In the genomic region with DNA sequence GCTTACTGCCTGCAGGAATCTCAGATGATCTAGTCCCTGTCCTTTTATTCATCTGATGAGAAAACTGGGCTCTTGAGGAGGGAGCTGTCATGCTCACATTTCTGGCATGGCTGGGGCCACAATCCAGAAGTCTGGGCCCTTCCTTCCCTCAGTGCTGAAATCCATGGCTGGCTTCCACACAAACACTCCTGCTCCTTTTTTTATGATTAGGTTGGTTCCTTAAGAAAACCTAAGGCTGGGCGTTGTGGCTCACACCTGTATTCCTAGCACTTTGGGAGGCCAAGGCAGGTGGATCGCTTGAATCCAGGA, we compare ENCODE assay signal across 8 cellular contexts. TPM values are rescaled to one million over a fixed set of nuclear protein-coding genes. Genes with fewer than 3 reads are reported as not detected.
DNase-seq lines count a peak whose midpoint lies in the region; ATAC-seq, FAIRE-seq and TF ChIP-seq lines count a peak whose summit lies in the region.

No MANE protein-coding gene starts in this region.

- SMC1A ChIA-PET in GM12878 (lab: Charles Lee; ENCODE audit: uncharacterized antibody, unreplicated experiment) = interaction anchor here (0.9 to 1.6 kb wide), 3 partner anchors 11 to 47 kb away, joined by 3 to 5 read pairs (median 3); no protein-coding TSS in a partner anchor

- H3K27ac Mint-ChIP-seq in H9 = no peak overlapping the region

- H3K9me3 ChIP-seq in H9 (ENCODE audit: control insufficient read depth, low read depth, low read length) (no peaks in the 10 kb centered on the region), GM12878 (replicated peaks; ENCODE audit: control insufficient read depth, insufficient read depth, low read length) (no peaks in the 10 kb centered on the region), mesodermal cell (ENCODE audit: control insufficient read depth, low read length) (no peaks in the 10 kb centered on the region)

- BruUV-seq in GM12878 (replicated peaks; lab: Mats Ljungman, UMichigan) = no TSS peak

- no peak overlapping the region for H3K56ac ChIP-seq in H9 (ENCODE audit: insufficient read length, low read depth, low read length)

- no peak overlapping the region for H2BK15ac ChIP-seq in H9 (ENCODE audit: low read depth, low read length)

- intact Hi-C loops in GM12878 (cut with micrococcal nuclease; ENCODE audit: unreplicated experiment) = no loop called here

- H2BK12ac ChIP-seq in H9 (ENCODE audit: insufficient read length, low read depth, low read length) = no peak overlapping the region

- no peak overlapping the region for H4K8ac ChIP-seq in H9 (replicated peaks; ENCODE audit: insufficient read length, low read depth, low read length)

- H3K9me3 Mint-ChIP-seq in H9 = no peaks in the 10 kb centered on the region; a peak in 1 of 5 replicates

- H3K36me3 ChIP-seq in ACC112 (ENCODE audit: insufficient read depth, low read length) (no peaks in the 10 kb centered on the region), GM12878 (ENCODE audit: control insufficient read depth in 2 of 2, insufficient read depth in 2 of 2, low read length in 1 of 2) (no peaks in the 10 kb centered on the region), mesodermal cell (ENCODE audit: control insufficient read depth, insufficient read depth, low read length) (no peaks in the 10 kb centered on the region)

- H3K18ac ChIP-seq in H9 (ENCODE audit: insufficient read length, low read depth, low read length) = no peak overlapping the region

- H4K20me1 ChIP-seq in H9 (ENCODE audit: control insufficient read depth, insufficient read depth, insufficient read length) (no peaks in the 10 kb centered on the region), GM12878 (ENCODE audit: control insufficient read depth, insufficient read depth) (no peaks in the 10 kb centered on the region)

- H3K79me1 ChIP-seq in H9 (ENCODE audit: insufficient read depth, low read depth, low read length, poor library complexity, severe bottlenecking) = no peaks in the 10 kb centered on the region

- H2BK120ac ChIP-seq in H9 (ENCODE audit: low read depth, low read length, poor library complexity, severe bottlenecking) = no peak overlapping the region

- peak overlapping the region; percentile 79 for H3K4me3 ChIP-seq in ACC112 (ENCODE audit: low read depth, low read length)
- peak overlapping the region; percentile 85 for H3K4me3 ChIP-seq in GM12878
- H3K4me3 ChIP-seq in mesodermal cell (ENCODE audit: extremely low read depth, insufficient read depth, low read length, poor library complexity, severe bottlenecking) = peak overlapping the region; percentile 85

- peaks cover 14% of the 10 kb centered on the region for H3K27me3 Mint-ChIP-seq in H9 (ENCODE audit: low read depth)

- H3K23me2 ChIP-seq in H9 (ENCODE audit: insufficient read length, low read depth, low read length, poor library complexity, severe bottlenecking) = peaks cover 17% of the 10 kb centered on the region

- no peak overlapping the region for H3K4ac ChIP-seq in H9 (ENCODE audit: low read depth, low read length)

- peaks cover 36 to 40% of the 10 kb centered on the region in 2 experiments for H3K4me1 Mint-ChIP-seq in H9

- TF ChIP-seq RAD21 in GM12878 (IDR thresholded peaks at IDR 0.05; ENCODE audit: insufficient read depth, low read depth, low read length) = no peak

- H3T11ph ChIP-seq in H9 (ENCODE audit: low read length) = no peak overlapping the region

- H3K14ac ChIP-seq in H9 (ENCODE audit: insufficient read depth, low read length) = no peak overlapping the region

- whole genome bisulfite sequencing in H9 (ENCODE audit: extremely low coverage, insufficient read length, low lambda C conversion rate) = no CpG with 5 or more reads among the region's 2 CpGs
- 92% methylated on average over 2 of the region's 2 CpGs for WGBS in GM12878 (ENCODE audit: insufficient coverage, insufficient replicate concordance, low lambda C conversion rate, missing lambda C conversion rate)
- WGBS in mesodermal cell (ENCODE audit: insufficient coverage in 2 of 2), 2 experiments = 86 to 88% methylated on average over 1 to 2 of the region's 2 CpGs

- no peak overlapping the region for H2AK5ac ChIP-seq in H9 (ENCODE audit: insufficient read length, low read length)

- peak overlapping the region; percentile 88 for H3K4me2 ChIP-seq in H9 (ENCODE audit: insufficient read depth, insufficient read length, low read length)
- peak overlapping the region; percentile 84 for H3K4me2 ChIP-seq in GM12878 (ENCODE audit: control insufficient read depth, insufficient read depth)

- H3K4me3 Mint-ChIP-seq in H9 = peak overlapping the region; percentile 95 to 98

- POLR2A ChIA-PET in GM12878 (lab: Charles Lee) = interaction anchor here (1.0 kb wide), 1 partner anchor 29 kb away, joined by 4 read pairs; no protein-coding TSS in a partner anchor

- no peak for FAIRE-seq in GM12878 (lab: Jason Lieb, UNC)
- FAIRE-seq in D721Med (lab: Jason Lieb, UNC) = no peak

- ATAC-seq in GM12878 = no peak
- ATAC-seq in GM21723 (IDR thresholded peaks at IDR 0.05; ENCODE audit: unreplicated experiment) = no peak

- H2AFZ ChIP-seq in ACC112 (ENCODE audit: low read length, unreplicated experiment) = no peak overlapping the region
- H2AFZ ChIP-seq in H9 (ENCODE audit: low read length) = no peak overlapping the region
- no peak overlapping the region; the same call in 1 of the 2 replicates for H2AFZ ChIP-seq in GM12878 (ENCODE audit: control insufficient read depth, low read depth, low read length)

- H3K4me1 ChIP-seq in ACC112 (ENCODE audit: control insufficient read depth, insufficient read depth, low read length, unreplicated experiment) = peaks cover 18% of the 10 kb centered on the region
- peaks cover 7% of the 10 kb centered on the region; the same call in 1 of the 2 replicates for H3K4me1 ChIP-seq in H9 (ENCODE audit: insufficient read depth, low read length)
- H3K4me1 ChIP-seq in GM12878 (ENCODE audit: control insufficient read depth, insufficient read depth, low read length) = peaks cover 10% of the 10 kb centered on the region
- H3K4me1 ChIP-seq in mesodermal cell (ENCODE audit: control insufficient read depth, insufficient read depth, low read length, poor library complexity, severe bottlenecking) = peaks cover 11% of the 10 kb centered on the region

- DNase-seq in H9 (no peak), GM12878 (ENCODE audit: low read depth, low spot score) (no peak), DMS79 (lab: John Stamatoyannopoulos, UW) (no peak), dermis blood vessel endothelial cell (no peak), D721Med (ENCODE audit: insufficient read length, low spot score) (no peak)

- no peak overlapping the region for H3K9ac ChIP-seq in H9 (ENCODE audit: extremely low read depth, insufficient read length, low read length)
- no peak overlapping the region; the same call in 1 of the 2 replicates for H3K9ac ChIP-seq in GM12878 (ENCODE audit: control insufficient read depth, insufficient read depth, low read length)

- no peak overlapping the region for H4K5ac ChIP-seq in H9 (ENCODE audit: insufficient read length, low read depth, low read length)

- CTCF ChIA-PET in GM12878 (lab: Yijun Ruan, JAX) = interaction anchor here (0.7 to 3.5 kb wide), 5 partner anchors 25 to 55 kb away, joined by 3 to 15 read pairs (median 4); no protein-coding TSS in a partner anchor

- TF ChIP-seq CTCF in H9 (conservative IDR thresholded peaks at IDR 0.05) = no peak
- TF ChIP-seq CTCF in GM12878 (IDR thresholded peaks at IDR 0.05 in 2 of 3, conservative IDR thresholded peaks at IDR 0.05 in 1 of 3; ENCODE audit: control insufficient read depth in 2 of 3, extremely low read depth in 1 of 3, insufficient read depth in 1 of 3, low read depth in 3 of 3, low read length in 3 of 3) = no peak
- TF ChIP-seq CTCF in D721Med (IDR thresholded peaks at IDR 0.05; ENCODE audit: insufficient read depth, missing control alignments) = no peak

- no peak for TF ChIP-seq EP300 in GM12878 (IDR thresholded peaks at IDR 0.05; ENCODE audit: borderline replicate concordance in 1 of 2, control insufficient read depth in 1 of 2, low read depth in 2 of 2, low read length in 2 of 2)

- no peak overlapping the region for H4K91ac ChIP-seq in H9 (ENCODE audit: insufficient read length, low read depth, low read length)

- H2BK20ac ChIP-seq in H9 (ENCODE audit: low read depth, low read length, poor library complexity, severe bottlenecking) = no peak overlapping the region

- H3K36me3 Mint-ChIP-seq in H9 (ENCODE audit: insufficient read depth in 1 of 3, low read depth in 3 of 3) = peaks cover 3 to 18% (median 4%) of the 10 kb centered on the region in 3 experiments; a peak in 6 of 7 replicates

- no peaks in the 10 kb centered on the region for H3K27me3 ChIP-seq in ACC112 (ENCODE audit: insufficient read depth, low read length)
- H3K27me3 ChIP-seq in H9 (ENCODE audit: insufficient read depth, low read length) = peaks cover 3% of the 10 kb centered on the region; the same call in 1 of the 2 replicates
- peaks cover 0 to 2% of the 10 kb centered on the region in 2 experiments; a peak in 1 of 4 replicates for H3K27me3 ChIP-seq in GM12878 (replicated peaks in 1 of 2; ENCODE audit: control insufficient read depth in 2 of 2, insufficient read depth in 2 of 2, low read length in 1 of 2)

- H3K27ac ChIP-seq in ACC112 (ENCODE audit: low read depth, low read length) (no peak overlapping the region), H9 (ENCODE audit: insufficient read length, low read depth, low read length) (no peak overlapping the region), GM12878 (ENCODE audit: control insufficient read depth, insufficient read depth) (no peak overlapping the region), mesodermal cell (ENCODE audit: low read depth, low read length, severe bottlenecking) (no peak overlapping the region)

- H3K23ac ChIP-seq in H9 (ENCODE audit: insufficient read length, low read depth, low read length) = no peak overlapping the region

- no peak for TF ChIP-seq POLR2A in GM12878 (IDR thresholded peaks at IDR 0.05; ENCODE audit: low read depth, low read length)

- in situ Hi-C loops in GM12878 (cut with MboI) = no loop called here

- no peaks in the 10 kb centered on the region for H3K79me2 ChIP-seq in ACC112 (ENCODE audit: control insufficient read depth, insufficient read depth, low read length, unreplicated experiment)
- H3K79me2 ChIP-seq in H9 (ENCODE audit: insufficient read depth, low read length) = no peaks in the 10 kb centered on the region; the same call in 1 of the 2 replicates
- H3K79me2 ChIP-seq in GM12878 (ENCODE audit: control insufficient read depth, insufficient read depth, low read length) = no peaks in the 10 kb centered on the region

- RAD21 ChIA-PET in GM12878 (lab: Charles Lee; ENCODE audit: unreplicated experiment) = interaction anchor here (0.8 to 1.9 kb wide), 2 partner anchors 47 to 177 kb away, joined by 3 to 7 read pairs; no protein-coding TSS in a partner anchor

- no peak overlapping the region for H2BK5ac ChIP-seq in H9 (ENCODE audit: insufficient read length, low read length)

RNA-seq across cellular contexts. Expression of gene ACER2, which starts 1.3 kb away (rescaled TPM):
- total RNA-seq in H9 (2021) (8.9 and 9.6 TPM in 2 replicates), GM12878 (2014; rRNA removed) (2.7 and 3.4 TPM in 2 replicates), GM12878 (2014; rRNA removed; fragmentation: Illumina TruSeq; extraction: Trizol) (2.4 and 2.9 TPM in 2 replicates), GM12878 (2021) (2.3 and 3.1 TPM in 2 replicates), dermis blood vessel endothelial cell (10.7 and 15.7 TPM in 2 replicates)
- 8.0 and 10.1 TPM in 2 replicates for total RNA-seq in GM12878 (2013; cell fraction: nucleolus; rRNA removed)
- polyA plus RNA-seq in GM12878 (2011; ENCODE audit: low read depth) = 1.1 TPM
- polyA plus RNA-seq in GM12878 (2011; rRNA removed) (3.1 and 3.3 TPM in 2 replicates), GM12878 (2014; fragmentation: Illumina TruSeq; extraction: Trizol) (2.5 and 3.8 TPM in 2 replicates), GM12878 (2014; fragmentation: Nextera tagmentation; extraction: Ambion mirVana) (under 1 TPM; 0.07 to 0.08 TPM), GM12878 (2014; rRNA removed) (1.3 and 2.0 TPM in 2 replicates), GM12878 (2016; fragmentation: Nextera tagmentation; extraction: Ambion mirVana) (1 to 10 TPM; 1.3 to 1.6 TPM)
- polyA plus RNA-seq in GM12878 (2011; cell fraction: cytosol; rRNA removed) = 2.9 and 3.0 TPM in 2 replicates
- 2.1 and 2.4 TPM in 2 replicates for polyA plus RNA-seq in GM12878 (2011; cell fraction: nucleus; rRNA removed)
- polyA plus RNA-seq in GM12878 (2012) = 1.1 and 1.5 TPM in 2 replicates
- polyA minus RNA-seq in GM12878 (2011; rRNA and poly(A)+ RNA removed) = 11.0 and 11.5 TPM in 2 replicates
- 2.9 and 3.6 TPM in 2 replicates for polyA minus RNA-seq in GM12878 (2011; cell fraction: cytosol; rRNA and poly(A)+ RNA removed)
- polyA minus RNA-seq in GM12878 (2011; cell fraction: nucleus; rRNA and poly(A)+ RNA removed) = 1.8 and 2.4 TPM in 2 replicates
- 6.6 TPM for polyA plus RNA-seq in mesodermal cell (2013, experiment 1 of 2)
- 6.0 TPM for polyA plus RNA-seq in mesodermal cell (2013, experiment 2 of 2)

RNA-seq across cellular contexts. Expression of gene RPS6, which starts 30.1 kb away (rescaled TPM):
- total RNA-seq in H9 (2021) = 2,956 and 3,043 TPM in 2 replicates
- 490 and 506 TPM in 2 replicates for total RNA-seq in GM12878 (2013; cell fraction: nucleolus; rRNA removed)
- 3,197 and 3,577 TPM in 2 replicates for total RNA-seq in GM12878 (2014; rRNA removed)
- total RNA-seq in GM12878 (2014; rRNA removed; fragmentation: Illumina TruSeq; extraction: Trizol) = 3,329 and 3,354 TPM in 2 replicates
- total RNA-seq in GM12878 (2021) = 3,715 and 3,807 TPM in 2 replicates
- polyA plus RNA-seq in GM12878 (2011; ENCODE audit: low read depth) = 2,549 TPM
- polyA plus RNA-seq in GM12878 (2011; rRNA removed) = 3,325 and 4,870 TPM in 2 replicates
- 1,951 and 1,979 TPM in 2 replicates for polyA plus RNA-seq in GM12878 (2011; cell fraction: cytosol; rRNA removed)
- polyA plus RNA-seq in GM12878 (2011; cell fraction: nucleus; rRNA removed) = 758 and 1,020 TPM in 2 replicates
- polyA plus RNA-seq in GM12878 (2012) = 3,764 and 4,705 TPM in 2 replicates
- polyA plus RNA-seq in GM12878 (2014; fragmentation: Illumina TruSeq; extraction: Trizol) = 4,298 and 5,036 TPM in 2 replicates
- 1,000 to 10,000 TPM; 6,611 to 6,951 TPM for polyA plus RNA-seq in GM12878 (2014; fragmentation: Nextera tagmentation; extraction: Ambion mirVana)
- polyA plus RNA-seq in GM12878 (2014; rRNA removed) = 3,277 and 3,737 TPM in 2 replicates
- 1,000 to 10,000 TPM; 2,159 to 2,239 TPM for polyA plus RNA-seq in GM12878 (2016; fragmentation: Nextera tagmentation; extraction: Ambion mirVana)
- polyA minus RNA-seq in GM12878 (2011; rRNA and poly(A)+ RNA removed) = 1,308 and 1,402 TPM in 2 replicates
- polyA minus RNA-seq in GM12878 (2011; cell fraction: cytosol; rRNA and poly(A)+ RNA removed) = 282 and 356 TPM in 2 replicates
- 205 and 290 TPM in 2 replicates for polyA minus RNA-seq in GM12878 (2011; cell fraction: nucleus; rRNA and poly(A)+ RNA removed)
- 1,816 TPM for polyA plus RNA-seq in mesodermal cell (2013, experiment 1 of 2)
- polyA plus RNA-seq in mesodermal cell (2013, experiment 2 of 2) = 1,907 TPM
- total RNA-seq in dermis blood vessel endothelial cell = 1,458 and 1,664 TPM in 2 replicates
